ENCODE assay signal across 1 cellular context in genomic region chr6:163570579-163571231, GRCh38.
TF ChIP-seq lines count a peak whose summit lies in the region.

No MANE protein-coding gene starts in this region.

TF ChIP-seq in K562, 482 proteins besides CTCF, POLR2A, EP300 and RAD21 (continued from another document):
- TF ChIP-seq ARID3A (IDR thresholded peaks at IDR 0.05; ENCODE audit: borderline replicate concordance, low read depth, low read length) (no peak), PYGO2 (tag; IDR thresholded peaks at IDR 0.05) (0 out of 2 replicates have a peak, but pooled peaks have one; percentile 46), JUN (IDR thresholded peaks at IDR 0.05; ENCODE audit: borderline replicate concordance, low read depth, low read length) (no peak), JUN (CRISPR knock-in tag; IDR thresholded peaks at IDR 0.05; ENCODE audit: borderline replicate concordance) (no peak), CHAMP1 (IDR thresholded peaks at IDR 0.05) (peak; percentile 93), NFE2L1 (tag; IDR thresholded peaks at IDR 0.05; ENCODE audit: borderline replicate concordance, low read depth) (no peak), MBD2 (IDR thresholded peaks at IDR 0.05; ENCODE audit: borderline replicate concordance, low read depth) (no peak), ADNP (tag; IDR thresholded peaks at IDR 0.05) (no peak), MYBL2 (IDR thresholded peaks at IDR 0.05; ENCODE audit: low read depth) (peak; percentile 80), MYBL2 (CRISPR knock-in tag; IDR thresholded peaks at IDR 0.05; ENCODE audit: borderline replicate concordance) (no peak), TEAD2 (tag; IDR thresholded peaks at IDR 0.05) (no peak), THAP12 (CRISPR knock-in tag; IDR thresholded peaks at IDR 0.05) (no peak), ZBTB49 (CRISPR knock-in tag; IDR thresholded peaks at IDR 0.05; ENCODE audit: borderline replicate concordance) (no peak), ARNT (IDR thresholded peaks at IDR 0.05) (peak; percentile 59 to 89; a peak in 3 of 4 replicates)
